Comparison of ENCODE assay signal across 22 cellular contexts in genomic region chr7:26451997-26452396, GRCh38.
DNase-seq lines count a peak whose midpoint lies in the region; ATAC-seq and TF ChIP-seq lines count a peak whose summit lies in the region.
"Had no signal": no experiment of that assay in that cellular context is flagged by ENCODE, and none has a peak within 500 bp of the region (broad histone marks: within the 10 kb centered on the region; RNA-seq: fewer than 3 reads in every experiment).

No MANE protein-coding gene starts in this region.

- H3K36me3 Mint-ChIP-seq in nephron (ENCODE audit: low read depth): peaks cover 4% of the 10 kb centered on the region
- H3K36me3 Mint-ChIP-seq: activated CD8-positive, alpha-beta memory T cell treated with anti-CD3 and anti-CD28 coated beads, Interleukin-2, amount 10 ng/mL, durations not matched to agents 7 days and 5 days; stimulated activated naive B cell treated with anti-CD40 and anti-IgM and Interleukin-4, amounts not matched to agents 10 μg/mL and 1 μg/mL and 100 μg/mL, for 72 hours had no signal

- H3K27ac ChIP-seq in heart left ventricle: no peak overlapping the region
- H3K27ac ChIP-seq: 22Rv1, SK-N-MC, thyroid gland had no signal

- no peaks in the 10 kb centered on the region for H3K9me3 ChIP-seq in heart left ventricle
- H3K9me3 ChIP-seq: thyroid gland had no signal

- no peaks in the 10 kb centered on the region for H3K4me1 ChIP-seq in heart left ventricle
- H3K4me1 ChIP-seq: thyroid gland had no signal

- no peak for TF ChIP-seq POLR2A in heart left ventricle (IDR thresholded peaks at IDR 0.05)

- H3K9me3 Mint-ChIP-seq in nephron: peaks cover 2% of the 10 kb centered on the region
- H3K9me3 Mint-ChIP-seq: central memory CD8-positive, alpha-beta T cell; neural crest cell; stimulated activated naive B cell treated with anti-CD40 and anti-IgM and Interleukin-4, amounts not matched to agents 10 μg/mL and 1 μg/mL and 100 μg/mL, for 72 hours had no signal

- WGBS in heart left ventricle, 4 donors: 62 to 67% (median 63%) methylated on average over 3 of the region's 3 CpGs

- H3K4me3 Mint-ChIP-seq in nephron: no peak overlapping the region
- H3K4me3 Mint-ChIP-seq: activated CD8-positive, alpha-beta memory T cell treated with anti-CD3 and anti-CD28 coated beads, Interleukin-2, amount 10 ng/mL, durations not matched to agents 7 days and 5 days; central memory CD8-positive, alpha-beta T cell; neural crest cell; stimulated activated naive B cell treated with anti-CD40 and anti-IgM and Interleukin-4, amounts not matched to agents 10 μg/mL and 1 μg/mL and 100 μg/mL, for 72 hours had no signal

- H3K27me3 ChIP-seq in heart left ventricle: no peaks in the 10 kb centered on the region
- H3K27me3 ChIP-seq: thyroid gland had no signal

- no peak for ATAC-seq in heart left ventricle
- ATAC-seq: activated CD8-positive, alpha-beta memory T cell treated with anti-CD3 and anti-CD28 coated beads, Interleukin-2, amount 10 ng/mL, durations not matched to agents 7 days and 5 days; stimulated activated naive B cell treated with anti-CD40 and anti-IgM and Interleukin-4, amounts not matched to agents 10 μg/mL and 1 μg/mL and 100 μg/mL, for 72 hours had no signal

- no peaks in the 10 kb centered on the region for H3K36me3 ChIP-seq in heart left ventricle
- H3K36me3 ChIP-seq: thyroid gland had no signal

- H3K27ac Mint-ChIP-seq in nephron: peak overlapping the region in 2 of 3 experiments; percentile 67 to 92
- H3K27ac Mint-ChIP-seq: activated CD8-positive, alpha-beta memory T cell treated with anti-CD3 and anti-CD28 coated beads, Interleukin-2, amount 10 ng/mL, durations not matched to agents 7 days and 5 days; stimulated activated naive B cell treated with anti-CD40 and anti-IgM and Interleukin-4, amounts not matched to agents 10 μg/mL and 1 μg/mL and 100 μg/mL, for 72 hours had no signal

- TF ChIP-seq CTCF in nephron (IDR thresholded peaks at IDR 0.05; ENCODE audit: unreplicated experiment in 3 of 3): no peak
- TF ChIP-seq CTCF in heart left ventricle (IDR thresholded peaks at IDR 0.05): no peak

- intact Hi-C loops in heart left ventricle (cut with DNase I): no loop called here

- H3K4me3 ChIP-seq in heart left ventricle: no peak overlapping the region
- H3K4me3 ChIP-seq: SK-N-MC, thyroid gland had no signal

- H3K27me3 Mint-ChIP-seq in nephron (ENCODE audit: low read depth): peaks cover 5% of the 10 kb centered on the region

- DNase-seq in NCI-H1417 (lab: John Stamatoyannopoulos, UW) (peak in 2 of 3 experiments; percentile 48 to 75), NCI-H1417 treated with DMSO at 0.1 percent for 48 hours (lab: John Stamatoyannopoulos, UW) (no peak), NCI-H2029 treated with DMSO at 0.1 percent for 48 hours (lab: John Stamatoyannopoulos, UW) (peak; percentile 13), SW480 (ENCODE audit: low spot score) (peak; percentile 59), 8988T (no peak), medulla oblongata (ENCODE audit: extremely low spot score) (no peak), heart left ventricle (no peak)
- DNase-seq: activated CD4-positive, alpha-beta T cell treated with anti-CD3 and anti-CD28 coated beads for 1 hour; activated CD8-positive, alpha-beta memory T cell treated with anti-CD3 and anti-CD28 coated beads, Interleukin-2, amount 10 ng/mL, durations not matched to agents 7 days and 5 days; activated effector memory CD4-positive, alpha-beta T cell treated with Interleukin-2 at 50 U/mL for 16 hours; C1 segment of cervical spinal cord; effector CD4-positive, alpha-beta T cell; glutamatergic neuron; NCI-H446; stimulated activated naive B cell treated with anti-CD40 and anti-IgM and Interleukin-4, amounts not matched to agents 10 μg/mL and 1 μg/mL and 100 μg/mL, for 72 hours; T-helper 9 cell; thyroid gland had no signal

- peaks cover 18% of the 10 kb centered on the region for H3K4me1 Mint-ChIP-seq in nephron
- H3K4me1 Mint-ChIP-seq: central memory CD8-positive, alpha-beta T cell; stimulated activated naive B cell treated with anti-CD40 and anti-IgM and Interleukin-4, amounts not matched to agents 10 μg/mL and 1 μg/mL and 100 μg/mL, for 72 hours had no signal

Comparison
In these comparisons a context has a peak if more than half of its experiments do, and no peak if none do; other contexts are left out.
1. DNase-seq: peak in NCI-H1417 (2 of 3), NCI-H2029 treated with DMSO at 0.1 percent for 48 hours (single experiment) and SW480 (single experiment); none in NCI-H1417 treated with DMSO at 0.1 percent for 48 hours (single experiment), 8988T (single experiment), medulla oblongata (single experiment) and heart left ventricle (0 of 5).